ENCODE assay signal across 16 cellular contexts in genomic region chr20:1947535-1947846, GRCh38. TPM values are rescaled to one million over a fixed set of nuclear protein-coding genes. Genes with fewer than 3 reads are reported as not detected.
DNase-seq lines count a peak whose midpoint lies in the region; ATAC-seq, FAIRE-seq and TF ChIP-seq lines count a peak whose summit lies in the region.
"Had no signal": no experiment of that assay in that cellular context is flagged by ENCODE, and none has a peak within 500 bp of the region (broad histone marks: within the 10 kb centered on the region; RNA-seq: fewer than 3 reads in every experiment).

No MANE protein-coding gene starts in this region.

- H3K9me3 ChIP-seq in HUES6 (ENCODE audit: control insufficient read depth, insufficient read depth, low read depth, low read length), result no peaks in the 10 kb centered on the region
- no peaks in the 10 kb centered on the region for H3K9me3 ChIP-seq in endodermal cell (ENCODE audit: control insufficient read depth, low read length)
- no peaks in the 10 kb centered on the region for H3K9me3 ChIP-seq in tibial artery
- H3K9me3 ChIP-seq in pancreas, result no peaks in the 10 kb centered on the region
- H3K9me3 ChIP-seq: mucosa of descending colon, Peyer's patch had no signal

- H3K36me3 ChIP-seq in HUES6 (ENCODE audit: control insufficient read depth, insufficient read depth, low read length) (no peaks in the 10 kb centered on the region), endodermal cell (ENCODE audit: control insufficient read depth, insufficient read depth, low read length) (no peaks in the 10 kb centered on the region), tibial artery (no peaks in the 10 kb centered on the region), pancreas (no peaks in the 10 kb centered on the region)
- H3K36me3 ChIP-seq: Peyer's patch had no signal

- H3K4me1 Mint-ChIP-seq in endodermal cell (peaks cover 20% of the 10 kb centered on the region), naive B cell (peaks cover 18 to 45% (median 29%) of the 10 kb centered on the region in 3 donors)

- H3K9ac ChIP-seq in HUES6 (ENCODE audit: low read length) (peak overlapping the region; percentile 60), endodermal cell (ENCODE audit: extremely low read depth, low read length, poor library complexity, severe bottlenecking) (no peak overlapping the region)

- H3K9me3 Mint-ChIP-seq in endodermal cell (no peaks in the 10 kb centered on the region), naive B cell (no peaks in the 10 kb centered on the region)

- H3K27me3 ChIP-seq in HUES6 (ENCODE audit: control insufficient read depth, insufficient read depth, low read length), result peaks cover 50% of the 10 kb centered on the region
- H3K27me3 ChIP-seq in endodermal cell (ENCODE audit: control insufficient read depth, insufficient read depth, low read length, poor library complexity, severe bottlenecking), result peaks cover 27% of the 10 kb centered on the region
- H3K27me3 ChIP-seq in tibial artery, result peaks cover 0 to 20% of the 10 kb centered on the region in 2 donors
- H3K27me3 ChIP-seq in pancreas, result no peaks in the 10 kb centered on the region
- H3K27me3 ChIP-seq: Peyer's patch had no signal

- H3K27ac ChIP-seq in HUES6 (ENCODE audit: low read depth, low read length) (no peak overlapping the region), endodermal cell (ENCODE audit: low read depth, low read length) (no peak overlapping the region), tibial artery (no peak overlapping the region), pancreas (peak overlapping the region in 1 of 4 donors; percentile 17)
- H3K27ac ChIP-seq: Peyer's patch, VCaP had no signal

- 54 to 60% methylated on average over 8 to 14 of the region's 14 CpGs for WGBS in endodermal cell (ENCODE audit: insufficient coverage in 1 of 2, insufficient read length in 1 of 2), 2 experiments
- 49 to 56% methylated on average over 13 to 14 of the region's 14 CpGs for WGBS in pancreas, 2 donors

- H3K27me3 Mint-ChIP-seq in endodermal cell (ENCODE audit: insufficient read depth) (peaks cover 53% of the 10 kb centered on the region), naive B cell (peaks cover 16 to 32% (median 23%) of the 10 kb centered on the region in 3 donors)

- H3K27ac Mint-ChIP-seq in endodermal cell (no peak overlapping the region), naive B cell (no peak overlapping the region)

- H3K4me1 ChIP-seq in HUES6 (ENCODE audit: control insufficient read depth, insufficient read depth, low read length) (peaks cover 38% of the 10 kb centered on the region), endodermal cell (ENCODE audit: control insufficient read depth, insufficient read depth, low read length) (peaks cover 8% of the 10 kb centered on the region), tibial artery (peaks cover 0 to 30% (median 12%) of the 10 kb centered on the region in 4 donors), pancreas (peaks cover 0 to 11% (median 0%) of the 10 kb centered on the region in 3 donors)

- no peak for TF ChIP-seq CTCF in endodermal cell (conservative IDR thresholded peaks at IDR 0.05)
- TF ChIP-seq CTCF in tibial artery (IDR thresholded peaks at IDR 0.05), result no peak
- TF ChIP-seq CTCF in pancreas (IDR thresholded peaks at IDR 0.05), result no peak

- no peak for FAIRE-seq in pancreas (lab: Jason Lieb, UNC)

- H3K36me3 Mint-ChIP-seq in endodermal cell (ENCODE audit: low read depth) (no peaks in the 10 kb centered on the region), naive B cell (no peaks in the 10 kb centered on the region)

- H3K4me3 Mint-ChIP-seq in endodermal cell, result peak overlapping the region; percentile 56
- peak overlapping the region in 6 of 8 donors; percentile 1 to 81 (median 54) for H3K4me3 Mint-ChIP-seq in naive B cell

- ATAC-seq in naive B cell (ENCODE audit: low read depth in 2 of 2) (no peak), pancreas (no peak)

- intact Hi-C loops in tibial artery (cut with DNase I; ENCODE audit: low total_unique reads), result no loop called here
- intact Hi-C loops in pancreas (cut with DNase I), result no loop called here

- no peak for DNase-seq in endodermal cell
- no peak for DNase-seq in naive B cell
- DNase-seq in tibial artery, result no peak
- DNase-seq in cerebellum (ENCODE audit: low spot score), result no peak
- DNase-seq in cerebellar nuclear complex (lab: John Stamatoyannopoulos, UW), result no peak
- DNase-seq in pancreas, result no peak
- DNase-seq: DND-41; NCI-H2029 treated with DMSO at 0.1 percent for 48 hours; NCI-H774; stimulated activated CD4-positive, alpha-beta T cell treated with anti-CD3 and anti-CD28 coated beads, Interleukin-2, amount 100 ng/mL, for 24 hours; stimulated activated CD8-positive, alpha-beta memory T cell treated with anti-CD3 and anti-CD28 coated beads, Interleukin-4, amount 100 ng/mL, for 48 hours had no signal

- H3K4me3 ChIP-seq in HUES6 (ENCODE audit: low read depth, low read length), result peak overlapping the region; percentile 45
- no peak overlapping the region for H3K4me3 ChIP-seq in endodermal cell (ENCODE audit: low read length)
- H3K4me3 ChIP-seq in tibial artery, result peak overlapping the region; percentile 28 to 40
- peak overlapping the region in 1 of 4 donors; percentile 18 for H3K4me3 ChIP-seq in pancreas
- H3K4me3 ChIP-seq: mucosa of descending colon had no signal

RNA-seq across cellular contexts. Expression of gene PDYN, which starts 46.4 kb away (rescaled TPM):
- total RNA-seq in endodermal cell, result under 1 TPM; 0.51 to 0.71 TPM
- 2.6 TPM for polyA plus RNA-seq in endodermal cell (2013, experiment 1 of 2)
- 2.4 TPM for polyA plus RNA-seq in endodermal cell (2013, experiment 2 of 2)
- not detected for polyA plus RNA-seq in naive B cell (ENCODE audit: low read depth in 6 of 6)
- total RNA-seq in cerebellum, result 0.45 TPM
- not detected for total RNA-seq in pancreas
- not detected for polyA plus RNA-seq in pancreas
- total RNA-seq: activated CD8-positive, alpha-beta memory T cell treated with anti-CD3 and anti-CD28 coated beads for 36 hours; mucosa of descending colon; Peyer's patch had no signal

RNA-seq across cellular contexts. Expression of gene SIRPA, which starts 52.3 kb away (rescaled TPM):
- total RNA-seq in endodermal cell (1 to 10 TPM; 5.1 to 6.3 TPM), cerebellum (8.0 TPM), pancreas (10 to 100 TPM in 2 of 6 donors, 1 to 10 TPM in 4; 7.2 to 25.8 (median 8.5) TPM)
- 11.6 TPM for polyA plus RNA-seq in endodermal cell (2013, experiment 1 of 2)
- 11.1 TPM for polyA plus RNA-seq in endodermal cell (2013, experiment 2 of 2)
- polyA plus RNA-seq in naive B cell (ENCODE audit: low read depth in 6 of 6) (under 1 TPM in 4 of 6 donors, not detected in 2; 0.24 to 0.44 (median 0.26) TPM), pancreas (10 to 100 TPM in 1 of 2 donors, 1 to 10 TPM in 1; 8.6 to 13.1 TPM)
